Comparison of ENCODE assay signal across 11 cellular contexts in genomic region chr9:77946969-77947368, GRCh38.
DNase-seq lines count a peak whose midpoint lies in the region; ATAC-seq and TF ChIP-seq lines count a peak whose summit lies in the region.
"Had no signal": no experiment of that assay in that cellular context is flagged by ENCODE, and none has a peak within 500 bp of the region (broad histone marks: within the 10 kb centered on the region; RNA-seq: fewer than 3 reads in every experiment).

No MANE protein-coding gene starts in this region.

- no peak overlapping the region for H3K27ac ChIP-seq in osteoblast (ENCODE audit: low read depth, low read length)

- H3K4me1 Mint-ChIP-seq in dendritic cell treated with granulocyte-macrophage colony-stimulating factor and Interleukin-4, amounts not matched to agents 40 ng/mL and 50 ng/mL, for 4 days (ENCODE audit: low read depth), result peaks cover 86% of the 10 kb centered on the region
- H3K4me1 Mint-ChIP-seq in activated naive CD4-positive, alpha-beta T cell treated with anti-CD3 and anti-CD28 coated beads for 36 hours (ENCODE audit: low read depth), result peaks cover 60% of the 10 kb centered on the region

- peak overlapping the region; percentile 77 for H3K4me3 Mint-ChIP-seq in dendritic cell treated with granulocyte-macrophage colony-stimulating factor and Interleukin-4, amounts not matched to agents 40 ng/mL and 50 ng/mL, for 4 days
- H3K4me3 Mint-ChIP-seq in activated naive CD4-positive, alpha-beta T cell treated with anti-CD3 and anti-CD28 coated beads for 36 hours, result no peak overlapping the region

- no peak overlapping the region for H3K4me3 ChIP-seq in osteoblast (ENCODE audit: insufficient read depth, low read length)

- H3K27ac Mint-ChIP-seq in dendritic cell treated with granulocyte-macrophage colony-stimulating factor and Interleukin-4, amounts not matched to agents 40 ng/mL and 50 ng/mL, for 4 days, result peak overlapping the region; percentile 94
- H3K27ac Mint-ChIP-seq in activated naive CD4-positive, alpha-beta T cell treated with anti-CD3 and anti-CD28 coated beads for 36 hours, result no peak overlapping the region

- H3K27me3 Mint-ChIP-seq in dendritic cell treated with granulocyte-macrophage colony-stimulating factor and Interleukin-4, amounts not matched to agents 40 ng/mL and 50 ng/mL, for 4 days, result no peaks in the 10 kb centered on the region
- no peaks in the 10 kb centered on the region for H3K27me3 Mint-ChIP-seq in activated naive CD4-positive, alpha-beta T cell treated with anti-CD3 and anti-CD28 coated beads for 36 hours (ENCODE audit: low read depth)

- H3K9me3 Mint-ChIP-seq in dendritic cell treated with granulocyte-macrophage colony-stimulating factor and Interleukin-4, amounts not matched to agents 40 ng/mL and 50 ng/mL, for 4 days, result no peaks in the 10 kb centered on the region
- H3K9me3 Mint-ChIP-seq in activated naive CD4-positive, alpha-beta T cell treated with anti-CD3 and anti-CD28 coated beads for 36 hours, result no peaks in the 10 kb centered on the region

- peak; percentile 28 for DNase-seq in COLO668 (lab: John Stamatoyannopoulos, UW; ENCODE audit: unreplicated experiment)
- DNase-seq in MV-4-11 (lab: John Stamatoyannopoulos, UW), result peak; percentile 65
- no peak for DNase-seq in osteoblast (ENCODE audit: insufficient read length, low spot score, missing footprints)
- DNase-seq in NCI-H1694 (lab: John Stamatoyannopoulos, UW), result no peak
- no peak for DNase-seq in NOMO-1 treated with dmso at 0.1 percent for 144 hours (lab: John Stamatoyannopoulos, UW; ENCODE audit: unreplicated experiment)
- DNase-seq in activated naive CD4-positive, alpha-beta T cell treated with anti-CD3 and anti-CD28 coated beads for 36 hours, result no peak
- DNase-seq: activated naive CD4-positive, alpha-beta T cell treated with anti-CD3 and anti-CD28 coated beads, Interleukin-2, amount 50 U/mL, for 16 hours; DMS79 treated with DMSO at 0.1 percent for 48 hours; NCI-H345 had no signal

- H3K36me3 ChIP-seq in osteoblast (ENCODE audit: insufficient read depth, low read length), result no peaks in the 10 kb centered on the region

- H2AFZ ChIP-seq in osteoblast (ENCODE audit: low read length), result no peak overlapping the region

- H3K9me3 ChIP-seq in osteoblast (ENCODE audit: low read depth, low read length), result no peaks in the 10 kb centered on the region

- H3K4me2 ChIP-seq in osteoblast (ENCODE audit: insufficient read depth, low read length), result peak overlapping the region; percentile 42

- H3K79me2 ChIP-seq in osteoblast (ENCODE audit: insufficient read depth, low read length), result peaks cover 88% of the 10 kb centered on the region

- TF ChIP-seq CTCF in osteoblast (IDR thresholded peaks at IDR 0.05; ENCODE audit: extremely low read depth, low read depth, low read length), result no peak

- ATAC-seq in HG02763 (IDR thresholded peaks at IDR 0.05; ENCODE audit: unreplicated experiment), result no peak

- intact Hi-C loops in dendritic cell treated with granulocyte-macrophage colony-stimulating factor and Interleukin-4, amounts not matched to agents 40 ng/mL and 50 ng/mL, for 4 days (cut with micrococcal nuclease), result loop anchor here (5.0 kb wide), 1 partner anchor 85 kb away; the partner anchor contains the start of gene GNAQ
- intact Hi-C loops in activated naive CD4-positive, alpha-beta T cell treated with anti-CD3 and anti-CD28 coated beads for 36 hours (cut with micrococcal nuclease), result no loop called here

- H4K20me1 ChIP-seq in osteoblast (ENCODE audit: insufficient read depth, low read length), result peaks cover 38% of the 10 kb centered on the region

- no peaks in the 10 kb centered on the region for H3K27me3 ChIP-seq in osteoblast (ENCODE audit: insufficient read depth, low read length)

- peaks cover 23% of the 10 kb centered on the region for H3K36me3 Mint-ChIP-seq in dendritic cell treated with granulocyte-macrophage colony-stimulating factor and Interleukin-4, amounts not matched to agents 40 ng/mL and 50 ng/mL, for 4 days (ENCODE audit: low read depth)
- no peaks in the 10 kb centered on the region for H3K36me3 Mint-ChIP-seq in activated naive CD4-positive, alpha-beta T cell treated with anti-CD3 and anti-CD28 coated beads for 36 hours (ENCODE audit: low read depth)

- CTCF ChIA-PET in activated naive CD4-positive, alpha-beta T cell treated with anti-CD3 and anti-CD28 coated beads for 36 hours (lab: Charles Lee), result interaction anchor here (0.6 kb wide), 1 partner anchor 88 kb away, joined by 3 read pairs; no protein-coding TSS in a partner anchor

- H3K4me1 ChIP-seq in osteoblast (ENCODE audit: insufficient read depth, low read length), result peaks cover 27% of the 10 kb centered on the region

Comparison
In these comparisons a context has a peak if more than half of its experiments do, and no peak if none do; other contexts are left out.
1. DNase-seq: peak in COLO668 (single experiment) and MV-4-11 (single experiment); none in osteoblast (single experiment), NCI-H1694 (single experiment), NOMO-1 treated with dmso at 0.1 percent for 144 hours (single experiment) and activated naive CD4-positive, alpha-beta T cell treated with anti-CD3 and anti-CD28 coated beads for 36 hours (single experiment).